Comparison of ENCODE assay signal across 9 cellular contexts in genomic region chr5:60382761-60383160, GRCh38.
DNase-seq lines count a peak whose midpoint lies in the region; ATAC-seq, FAIRE-seq and TF ChIP-seq lines count a peak whose summit lies in the region.
"Had no signal": no experiment of that assay in that cellular context is flagged by ENCODE, and none has a peak within 500 bp of the region (broad histone marks: within the 10 kb centered on the region; RNA-seq: fewer than 3 reads in every experiment).

No MANE protein-coding gene starts in this region.

- peak; percentile 38 to 56 (median 46); a peak in 5 of 6 replicates for TF ChIP-seq CTCF in GM12878 (IDR thresholded peaks at IDR 0.05 in 2 of 3, conservative IDR thresholded peaks at IDR 0.05 in 1 of 3; ENCODE audit: control insufficient read depth in 2 of 3, extremely low read depth in 1 of 3, insufficient read depth in 1 of 3, low read depth in 3 of 3, low read length in 3 of 3)

- H3K79me2 ChIP-seq in Karpas-422 (ENCODE audit: low read length) = no peaks in the 10 kb centered on the region
- H3K79me2 ChIP-seq in GM12878 (ENCODE audit: control insufficient read depth, insufficient read depth, low read length) = no peaks in the 10 kb centered on the region

- no peak overlapping the region for H3K4me3 ChIP-seq in Karpas-422 (ENCODE audit: low read length)
- no peak overlapping the region for H3K4me3 ChIP-seq in GM12878

- no peaks in the 10 kb centered on the region for H3K9me3 ChIP-seq in Karpas-422 (ENCODE audit: low read length)
- H3K9me3 ChIP-seq in GM12878 (replicated peaks; ENCODE audit: control insufficient read depth, insufficient read depth, low read length) = no peaks in the 10 kb centered on the region

- H4K20me1 ChIP-seq in Karpas-422 (ENCODE audit: insufficient read depth, low read depth, low read length) (peaks cover 34% of the 10 kb centered on the region), GM12878 (ENCODE audit: control insufficient read depth, insufficient read depth) (no peaks in the 10 kb centered on the region; the same call in 1 of the 2 replicates)

- in situ Hi-C loops in GM12878 (cut with MboI) = loop anchor here (10.0 kb wide), 1 partner anchor 568 kb away; no protein-coding TSS in a partner anchor

- H3K9ac ChIP-seq in Karpas-422 (ENCODE audit: low read length) (no peak overlapping the region), GM12878 (ENCODE audit: control insufficient read depth, insufficient read depth, low read length) (no peak overlapping the region)

- no peaks in the 10 kb centered on the region for H3K9me2 ChIP-seq in Karpas-422 (replicated peaks; ENCODE audit: insufficient read depth, low read length)

- no peaks in the 10 kb centered on the region for H3K36me3 ChIP-seq in Karpas-422 (ENCODE audit: insufficient read depth, low read length)
- no peaks in the 10 kb centered on the region for H3K36me3 ChIP-seq in GM12878 (ENCODE audit: control insufficient read depth in 2 of 2, insufficient read depth in 2 of 2, low read length in 1 of 2)

- H2AFZ ChIP-seq in Karpas-422 (ENCODE audit: low read length) (no peak overlapping the region), GM12878 (ENCODE audit: control insufficient read depth, low read depth, low read length) (peak overlapping the region; percentile 41)

- no TSS peak for BruUV-seq in GM12878 (replicated peaks; lab: Mats Ljungman, UMichigan)

- no peak for TF ChIP-seq POLR2A in GM12878 (IDR thresholded peaks at IDR 0.05; ENCODE audit: low read depth, low read length)

- RAD21 ChIA-PET in GM12878 (lab: Charles Lee; ENCODE audit: unreplicated experiment) = interaction anchor here (0.9 to 1.9 kb wide), 5 partner anchors 43 to 215 kb away, joined by 3 to 5 read pairs (median 4); no protein-coding TSS in a partner anchor

- intact Hi-C loops in GM12878 (cut with micrococcal nuclease; ENCODE audit: unreplicated experiment) = loop anchor here (1.0 to 5.0 kb wide), 4 partner anchors 87 to 569 kb away; no protein-coding TSS in a partner anchor
- intact Hi-C loops in left colon (cut with DNase I, micrococcal nuclease) = loop anchor here in 1 of 2 donors (5.0 kb wide), 1 partner anchor 570 kb away; no protein-coding TSS in a partner anchor

- SMC1A ChIA-PET in GM12878 (lab: Charles Lee; ENCODE audit: uncharacterized antibody, unreplicated experiment) = interaction anchor here (0.6 to 2.9 kb wide), 10 partner anchors 11 to 573 kb away, joined by 3 to 10 read pairs (median 4); no protein-coding TSS in a partner anchor

- H3K27ac ChIP-seq in Karpas-422 (ENCODE audit: low read length) (no peak overlapping the region), GM12878 (ENCODE audit: control insufficient read depth, insufficient read depth) (no peak overlapping the region)

- 31% methylated on average over 2 of the region's 2 CpGs for WGBS in GM12878 (ENCODE audit: insufficient coverage, insufficient replicate concordance, low lambda C conversion rate, missing lambda C conversion rate)

- ATAC-seq in GM12878 (peak; percentile 57), left colon (no peak)

- peaks cover 5% of the 10 kb centered on the region for H3K4me1 ChIP-seq in Karpas-422 (ENCODE audit: low read length)
- H3K4me1 ChIP-seq in GM12878 (ENCODE audit: control insufficient read depth, insufficient read depth, low read length) = peaks cover 7% of the 10 kb centered on the region

- CTCF ChIA-PET in GM12878 (lab: Yijun Ruan, JAX) = interaction anchor here (0.9 to 3.3 kb wide), 10 partner anchors 10 to 572 kb away, joined by 3 to 21 read pairs (median 4); no protein-coding TSS in a partner anchor

- no peak for TF ChIP-seq EP300 in GM12878 (IDR thresholded peaks at IDR 0.05; ENCODE audit: borderline replicate concordance in 1 of 2, control insufficient read depth in 1 of 2, low read depth in 2 of 2, low read length in 2 of 2)

- TF ChIP-seq RAD21 in GM12878 (IDR thresholded peaks at IDR 0.05; ENCODE audit: insufficient read depth, low read depth, low read length) = peak; percentile 83

- POLR2A ChIA-PET in GM12878 (lab: Charles Lee) = no interaction called here

- peak; percentile 84 for FAIRE-seq in GM12878 (lab: Jason Lieb, UNC)

- H3K4me2 ChIP-seq in Karpas-422 (ENCODE audit: low read depth, low read length, poor library complexity, severe bottlenecking) (no peak overlapping the region), GM12878 (ENCODE audit: control insufficient read depth, insufficient read depth) (peak overlapping the region; percentile 11; the same call in 1 of the 2 replicates)

- DNase-seq in NCI-H2107 treated with DMSO at 0.1 percent for 48 hours (lab: John Stamatoyannopoulos, UW; ENCODE audit: unreplicated experiment) = peak; percentile 2
- DNase-seq in NCI-H2107 (lab: John Stamatoyannopoulos, UW) = no peak
- peak; percentile 68 for DNase-seq in Karpas-422
- peak; percentile 40 for DNase-seq in GM12878 (ENCODE audit: low read depth, low spot score)
- DNase-seq in myocyte (ENCODE audit: low read depth) = peak; percentile 38
- DNase-seq in COR-L47 (lab: John Stamatoyannopoulos, UW) = no peak
- DNase-seq in activated CD8-positive, alpha-beta memory T cell treated with anti-CD3 and anti-CD28 coated beads, Interleukin-2, amount 50 U/mL, for 48 hours = no peak
- DNase-seq in left colon = no peak
- DNase-seq: CD4-positive, CD25-positive, alpha-beta regulatory T cell had no signal

- H3K27me3 ChIP-seq in Karpas-422 (ENCODE audit: low read length) = no peaks in the 10 kb centered on the region
- H3K27me3 ChIP-seq in GM12878 (replicated peaks in 1 of 2; ENCODE audit: control insufficient read depth in 2 of 2, insufficient read depth in 2 of 2, low read length in 1 of 2) = no peaks in the 10 kb centered on the region

TF ChIP-seq in GM12878, 131 proteins besides CTCF, POLR2A, EP300 and RAD21:
- no peak for TF ChIP-seq TAF1 (IDR thresholded peaks at IDR 0.05; ENCODE audit: borderline replicate concordance, low read depth, low read length)
- TF ChIP-seq BRCA1 (IDR thresholded peaks at IDR 0.05; ENCODE audit: low read depth, low read length) = no peak
- peak; percentile 64; the same call in 1 of the 2 replicates for TF ChIP-seq SMC3 (IDR thresholded peaks at IDR 0.05; ENCODE audit: borderline replicate concordance, low read length)
- 0 out of 2 replicates have a peak, but pooled peaks have one; percentile 11 for TF ChIP-seq ATF7 (IDR thresholded peaks at IDR 0.05; ENCODE audit: low read depth)
- 0 out of 2 replicates have a peak, but pooled peaks have one; percentile 23 for TF ChIP-seq PKNOX1 (IDR thresholded peaks at IDR 0.05)
- no peak for TF ChIP-seq TCF3 (IDR thresholded peaks at IDR 0.05; ENCODE audit: borderline replicate concordance, insufficient read depth, low read depth, low read length)
- TF ChIP-seq WRNIP1 (IDR thresholded peaks at IDR 0.05; ENCODE audit: borderline replicate concordance, low read depth, low read length) = no peak

Comparison
In these comparisons a context has a peak if more than half of its experiments do, and no peak if none do; other contexts are left out.
1. DNase-seq: peak in NCI-H2107 treated with DMSO at 0.1 percent for 48 hours (single experiment), Karpas-422 (single experiment), GM12878 (single experiment) and myocyte (single experiment); none in NCI-H2107 (single experiment), COR-L47 (single experiment), activated CD8-positive, alpha-beta memory T cell treated with anti-CD3 and anti-CD28 coated beads, Interleukin-2, amount 50 U/mL, for 48 hours (single experiment) and left colon (0 of 2).